ENCODE assay signal across 12 cellular contexts in genomic region chr3:14256561-14257342, GRCh38.
DNase-seq lines count a peak whose midpoint lies in the region; ATAC-seq and TF ChIP-seq lines count a peak whose summit lies in the region.
"Had no signal": no experiment of that assay in that cellular context is flagged by ENCODE, and none has a peak within 500 bp of the region (broad histone marks: within the 10 kb centered on the region; RNA-seq: fewer than 3 reads in every experiment).

No MANE protein-coding gene starts in this region.

- H3F3A ChIP-seq in PC-3 (ENCODE audit: low read length, unreplicated experiment) (no peaks in the 10 kb centered on the region), MM.1S (ENCODE audit: insufficient read depth, low read length) (no peaks in the 10 kb centered on the region)

- H3K4me2 ChIP-seq in PC-3 (ENCODE audit: low read length) (no peak overlapping the region), MM.1S (ENCODE audit: low read depth, low read length) (no peak overlapping the region)

- H3K27ac ChIP-seq in PC-3 (ENCODE audit: low read length) (no peak overlapping the region), MM.1S (ENCODE audit: low read length) (no peak overlapping the region)

- H3K9me3 ChIP-seq in PC-3 (ENCODE audit: low read length) (no peaks in the 10 kb centered on the region), MM.1S (replicated peaks; ENCODE audit: insufficient read depth, low read length) (no peaks in the 10 kb centered on the region)

- no TSS peak for BruUV-seq in PC-3 (replicated peaks; lab: Mats Ljungman, UMichigan)

- peak; percentile 27 for ATAC-seq in PC-3
- no peak for ATAC-seq in HG02571 (IDR thresholded peaks at IDR 0.05; ENCODE audit: unreplicated experiment)
- ATAC-seq: natural killer cell had no signal

- TF ChIP-seq CTCF in PC-3 (conservative IDR thresholded peaks at IDR 0.05; ENCODE audit: low read depth, low read length) (no peak), retinal pigment epithelial cell (conservative IDR thresholded peaks at IDR 0.05; ENCODE audit: low read depth, low read length) (peak; percentile 2), MM.1S (IDR thresholded peaks at IDR 0.05; ENCODE audit: low read length) (no peak)

- H4K20me1 ChIP-seq in PC-3 (ENCODE audit: low read length) (no peaks in the 10 kb centered on the region), MM.1S (ENCODE audit: insufficient read depth, low read length) (no peaks in the 10 kb centered on the region)

- no peaks in the 10 kb centered on the region for H3K36me3 ChIP-seq in PC-3 (ENCODE audit: low read depth, low read length)
- H3K36me3 ChIP-seq in MM.1S (replicated peaks; ENCODE audit: insufficient read depth, low read length), result no peaks in the 10 kb centered on the region

- CTCF ChIA-PET in PC-3 (lab: Charles Lee), result interaction anchor here (0.6 to 1.2 kb wide), 3 partner anchors 53 to 148 kb away, joined by 3 to 10 read pairs (median 4); no protein-coding TSS in a partner anchor

- H2AFZ ChIP-seq in PC-3 (ENCODE audit: low read length) (no peak overlapping the region), MM.1S (ENCODE audit: low read length) (no peak overlapping the region)

- H3K9ac ChIP-seq in PC-3 (ENCODE audit: low read length), result no peak overlapping the region
- H3K9ac ChIP-seq in MM.1S (ENCODE audit: low read length), result no peak overlapping the region

- no peak overlapping the region for H3K4me3 ChIP-seq in PC-3 (ENCODE audit: low read length)
- no peak overlapping the region for H3K4me3 ChIP-seq in retinal pigment epithelial cell (ENCODE audit: low read length)
- H3K4me3 ChIP-seq in MM.1S (ENCODE audit: low read length), result no peak overlapping the region

- H3K4me1 ChIP-seq in PC-3 (ENCODE audit: insufficient read depth, low read length), result no peaks in the 10 kb centered on the region
- H3K4me1 ChIP-seq in MM.1S (ENCODE audit: low read length), result no peaks in the 10 kb centered on the region

- POLR2A ChIA-PET in PC-3 (lab: Charles Lee; ENCODE audit: unreplicated experiment), result no interaction called here

- DNase-seq in NCI-H748 (lab: John Stamatoyannopoulos, UW; ENCODE audit: unreplicated experiment), result peak; percentile 17
- no peak for DNase-seq in NCI-H748 treated with DMSO at 0.1 percent for 48 hours (lab: John Stamatoyannopoulos, UW)
- DNase-seq in PC-3, result no peak
- DNase-seq in glomerular visceral epithelial cell (ENCODE audit: extremely low spot score), result peak; percentile 33
- no peak for DNase-seq in retinal pigment epithelial cell (ENCODE audit: low read depth)
- DNase-seq in activated gamma-delta T cell treated with Interleukin-2 at 50 U/mL for 16 hours, result no peak
- no peak for DNase-seq in MM.1S
- DNase-seq: activated CD4-positive, alpha-beta T cell treated with anti-CD3 and anti-CD28 coated beads, Interleukin-2, amount 50 U/mL, for 4 hours; activated gamma-delta T cell; immature natural killer cell; natural killer cell had no signal

- intact Hi-C loops in PC-3 (cut with micrococcal nuclease), result loop anchor here (1.0 kb wide), 1 partner anchor 53 kb away; no protein-coding TSS in a partner anchor

- H3K27me3 ChIP-seq in PC-3 (ENCODE audit: low read length) (no peaks in the 10 kb centered on the region), MM.1S (replicated peaks; ENCODE audit: insufficient read depth, low read length) (peaks cover 5% of the 10 kb centered on the region; the same call in 1 of the 2 replicates)

- H3K79me2 ChIP-seq in PC-3 (ENCODE audit: low read length), result no peaks in the 10 kb centered on the region
- no peaks in the 10 kb centered on the region for H3K79me2 ChIP-seq in MM.1S (ENCODE audit: low read length)

- H3K9me2 ChIP-seq in PC-3 (replicated peaks; ENCODE audit: low read length) (no peaks in the 10 kb centered on the region), MM.1S (replicated peaks; ENCODE audit: insufficient read depth, low read length) (no peaks in the 10 kb centered on the region)

Comparison
In these comparisons a context has a peak if more than half of its experiments do, and no peak if none do; other contexts are left out.
1. DNase-seq: peak in NCI-H748 (single experiment) and glomerular visceral epithelial cell (single experiment); none in NCI-H748 treated with DMSO at 0.1 percent for 48 hours (single experiment), PC-3 (single experiment), retinal pigment epithelial cell (single experiment), activated gamma-delta T cell treated with Interleukin-2 at 50 U/mL for 16 hours (single experiment) and MM.1S (single experiment).